Comparison of ENCODE assay signal across 8 cellular contexts in genomic region chr17:74750039-74750326, GRCh38. TPM values are rescaled to one million over a fixed set of nuclear protein-coding genes. Genes with fewer than 3 reads are reported as not detected.
DNase-seq lines count a peak whose midpoint lies in the region; ATAC-seq and FAIRE-seq lines count a peak whose summit lies in the region.

No MANE protein-coding gene starts in this region.

- H3K36me3 ChIP-seq in iPS DF 6.9 (ENCODE audit: control insufficient read depth, insufficient read depth, low read length) (no peaks in the 10 kb centered on the region), small intestine (ENCODE audit: control insufficient read depth in 2 of 2, insufficient read depth in 2 of 2, low read length in 2 of 2) (peaks cover 0 to 1% of the 10 kb centered on the region in 2 donors), aorta (ENCODE audit: control insufficient read depth in 1 of 2, insufficient read depth in 2 of 2, low read length in 1 of 2) (no peaks in the 10 kb centered on the region)

- CTCF ChIA-PET in activated CD8-positive, alpha-beta T cell treated with anti-CD3 and anti-CD28 coated beads, Interleukin-2, amount 10 ng/mL, durations not matched to agents 7 days and 5 days (lab: Charles Lee) = interaction anchor here (1.0 to 4.8 kb wide), 15 partner anchors 10 to 212 kb away, joined by 3 to 42 read pairs (median 8); partner anchors contain the start of gene RAB37

- no peaks in the 10 kb centered on the region for H3K27me3 Mint-ChIP-seq in activated CD8-positive, alpha-beta T cell treated with anti-CD3 and anti-CD28 coated beads, Interleukin-2, amount 10 ng/mL, durations not matched to agents 7 days and 5 days (ENCODE audit: low read depth)

- FAIRE-seq in small intestine (lab: Jason Lieb, UNC) = no peak

- no peaks in the 10 kb centered on the region for H3K9me3 ChIP-seq in iPS DF 6.9 (ENCODE audit: control insufficient read depth, insufficient read depth, low read length)
- H3K9me3 ChIP-seq in small intestine (ENCODE audit: control insufficient read depth, low read depth) = no peaks in the 10 kb centered on the region
- H3K9me3 ChIP-seq in aorta (ENCODE audit: control insufficient read depth, low read length) = no peaks in the 10 kb centered on the region

- H3K4me3 Mint-ChIP-seq in activated CD8-positive, alpha-beta T cell treated with anti-CD3 and anti-CD28 coated beads, Interleukin-2, amount 10 ng/mL, durations not matched to agents 7 days and 5 days = peak overlapping the region; percentile 99

- intact Hi-C loops in aorta (cut with DNase I) = no loop called here

- no peak for ATAC-seq in activated CD8-positive, alpha-beta T cell treated with anti-CD3 and anti-CD28 coated beads, Interleukin-2, amount 10 ng/mL, durations not matched to agents 7 days and 5 days
- no peak for ATAC-seq in aorta (ENCODE audit: low FRiP score)
- ATAC-seq in HG03378 (IDR thresholded peaks at IDR 0.05; ENCODE audit: unreplicated experiment) = no peak
- no peak for ATAC-seq in GM19455 (IDR thresholded peaks at IDR 0.05; ENCODE audit: unreplicated experiment)
- ATAC-seq in GM19023 (IDR thresholded peaks at IDR 0.05; ENCODE audit: unreplicated experiment) = no peak

- H3K4me3 ChIP-seq in iPS DF 6.9 (ENCODE audit: low read length) = peak overlapping the region; percentile 97; the same call in 1 of the 2 replicates
- peak overlapping the region; percentile 97 to 98 for H3K4me3 ChIP-seq in small intestine (ENCODE audit: low read depth in 1 of 2, low read length in 2 of 2)
- no peak overlapping the region for H3K4me3 ChIP-seq in aorta (ENCODE audit: low read length in 2 of 2)

- WGBS in iPS DF 6.9 (ENCODE audit: insufficient coverage, insufficient read length) = no CpG with 5 or more reads among the region's 6 CpGs
- WGBS in small intestine, 3 donors = 17 to 39% (median 25%) methylated on average over 6 of the region's 6 CpGs
- WGBS in aorta, 2 donors = 81 to 83% methylated on average over 6 of the region's 6 CpGs

- H3K36me3 Mint-ChIP-seq in activated CD8-positive, alpha-beta T cell treated with anti-CD3 and anti-CD28 coated beads, Interleukin-2, amount 10 ng/mL, durations not matched to agents 7 days and 5 days (ENCODE audit: low read depth) = peaks cover 47% of the 10 kb centered on the region

- POLR2A ChIA-PET in activated CD8-positive, alpha-beta T cell treated with anti-CD3 and anti-CD28 coated beads, Interleukin-2, amount 10 ng/mL, durations not matched to agents 7 days and 5 days (lab: Charles Lee) = interaction anchor here (0.8 to 6.9 kb wide), 10 partner anchors 8 to 263 kb away, joined by 3 to 62 read pairs (median 8); partner anchors contain the start of genes FDXR, NAT9 and RAB37

- DNase-seq in HT-29 (ENCODE audit: low spot score) (peak; percentile 67), iPS DF 6.9 (ENCODE audit: low read depth, low spot score) (no peak), small intestine (no peak), aorta (no peak)
- DNase-seq in activated CD8-positive, alpha-beta T cell treated with anti-CD3 and anti-CD28 coated beads, Interleukin-2, amount 10 ng/mL, durations not matched to agents 7 days and 5 days = no peak

- H3K4me1 ChIP-seq in iPS DF 6.9 (ENCODE audit: control insufficient read depth, insufficient read depth, low read length) (peaks cover 12% of the 10 kb centered on the region), small intestine (ENCODE audit: control insufficient read depth in 2 of 2, insufficient read depth in 1 of 2, low read depth in 1 of 2, low read length in 1 of 2) (peaks cover 9 to 12% of the 10 kb centered on the region in 2 donors), aorta (ENCODE audit: control insufficient read depth in 1 of 2, insufficient read depth in 2 of 2, low read length in 2 of 2) (no peaks in the 10 kb centered on the region)

- H3K27ac ChIP-seq in iPS DF 6.9 (ENCODE audit: low read length) (no peak overlapping the region), small intestine (ENCODE audit: low read depth in 1 of 2, low read length in 1 of 2) (peak overlapping the region; percentile 97 to 99), aorta (ENCODE audit: low read depth in 1 of 2, low read length in 2 of 2) (no peak overlapping the region)

- peaks cover 50% of the 10 kb centered on the region for H3K4me1 Mint-ChIP-seq in activated CD8-positive, alpha-beta T cell treated with anti-CD3 and anti-CD28 coated beads, Interleukin-2, amount 10 ng/mL, durations not matched to agents 7 days and 5 days (ENCODE audit: low read depth)

- no peaks in the 10 kb centered on the region for H3K9me3 Mint-ChIP-seq in activated CD8-positive, alpha-beta T cell treated with anti-CD3 and anti-CD28 coated beads, Interleukin-2, amount 10 ng/mL, durations not matched to agents 7 days and 5 days (ENCODE audit: insufficient read depth)

- peak overlapping the region; percentile 90 for H3K27ac Mint-ChIP-seq in activated CD8-positive, alpha-beta T cell treated with anti-CD3 and anti-CD28 coated beads, Interleukin-2, amount 10 ng/mL, durations not matched to agents 7 days and 5 days

- H3K27me3 ChIP-seq in iPS DF 6.9 (ENCODE audit: control insufficient read depth, insufficient read depth, low read length) (no peaks in the 10 kb centered on the region), small intestine (ENCODE audit: control insufficient read depth in 2 of 2, insufficient read depth in 2 of 2, low read length in 2 of 2) (no peaks in the 10 kb centered on the region), aorta (ENCODE audit: control insufficient read depth in 1 of 2, insufficient read depth in 2 of 2, low read length in 1 of 2) (no peaks in the 10 kb centered on the region)

RNA-seq across cellular contexts. Expression of gene NHERF1, which starts 1.6 kb away (rescaled TPM):
- 298 and 304 TPM in 2 replicates for total RNA-seq in HT-29 (2014; rRNA removed; shearing (Covaris generic))
- 100 to 1,000 TPM; 286 to 296 TPM for total RNA-seq in activated CD8-positive, alpha-beta T cell treated with anti-CD3 and anti-CD28 coated beads, Interleukin-2, amount 10 ng/mL, durations not matched to agents 7 days and 5 days
- 100 to 1,000 TPM; 231 to 592 (median 569) TPM for polyA plus RNA-seq in small intestine
- 10 to 100 TPM; 17.6 to 21.1 TPM for total RNA-seq in aorta
- polyA plus RNA-seq in aorta = 10 to 100 TPM; 10.6 to 84.4 TPM

RNA-seq across cellular contexts. Expression of gene RAB37, which starts 12.9 kb away (rescaled TPM):
- 0.55 and 1.0 TPM in 2 replicates for total RNA-seq in HT-29 (2014; rRNA removed; shearing (Covaris generic))
- total RNA-seq in activated CD8-positive, alpha-beta T cell treated with anti-CD3 and anti-CD28 coated beads, Interleukin-2, amount 10 ng/mL, durations not matched to agents 7 days and 5 days = 10 to 100 TPM; 19.1 to 19.6 TPM
- polyA plus RNA-seq in small intestine = 1 to 10 TPM; 1.8 to 4.5 (median 3.8) TPM
- total RNA-seq in aorta = 1 to 10 TPM; 1.4 to 3.4 TPM
- polyA plus RNA-seq in aorta = 1 to 10 TPM; 1.5 to 2.4 TPM

RNA-seq across cellular contexts. Expression of gene NAT9, which starts 26.2 kb away (rescaled TPM):
- 49.5 and 50.4 TPM in 2 replicates for total RNA-seq in HT-29 (2014; rRNA removed; shearing (Covaris generic))
- 10 to 100 TPM; 28.3 to 30.7 TPM for total RNA-seq in activated CD8-positive, alpha-beta T cell treated with anti-CD3 and anti-CD28 coated beads, Interleukin-2, amount 10 ng/mL, durations not matched to agents 7 days and 5 days
- 10 to 100 TPM; 12.4 to 28.3 (median 16.3) TPM for polyA plus RNA-seq in small intestine
- total RNA-seq in aorta = 10 to 100 TPM; 44.5 to 46.3 TPM
- 10 to 100 TPM; 12.1 to 59.9 TPM for polyA plus RNA-seq in aorta

RNA-seq across cellular contexts. Expression of gene CD300LF, which starts 37.3 kb away (rescaled TPM):
- not detected in 2 replicates for total RNA-seq in HT-29 (2014; rRNA removed; shearing (Covaris generic))
- total RNA-seq in activated CD8-positive, alpha-beta T cell treated with anti-CD3 and anti-CD28 coated beads, Interleukin-2, amount 10 ng/mL, durations not matched to agents 7 days and 5 days = not detected
- 1 to 10 TPM; 1.6 to 5.7 (median 2.3) TPM for polyA plus RNA-seq in small intestine
- total RNA-seq in aorta = 1 to 10 TPM; 1.6 to 2.2 TPM
- polyA plus RNA-seq in aorta = 1 to 10 TPM in 1 of 2 donors, under 1 TPM in 1; 0.61 to 1.5 TPM

Comparison
In these comparisons a context has a peak if more than half of its experiments do, and no peak if none do; other contexts are left out.
1. H3K27ac ChIP-seq: peak in small intestine (2 of 2); none in iPS DF 6.9 (single experiment) and aorta (0 of 2).
2. H3K4me3 ChIP-seq: peak in iPS DF 6.9 (single experiment) and small intestine (2 of 2); none in aorta (0 of 2).
3. RNA of gene NHERF1, which starts 1.6 kb away (total RNA-seq): 298 to 304 TPM in HT-29 and 286 to 296 TPM in activated CD8-positive, alpha-beta T cell treated with anti-CD3 and anti-CD28 coated beads, Interleukin-2, amount 10 ng/mL, durations not matched to agents 7 days and 5 days; 17.6 to 21.1 TPM in aorta; every median in the first group is over 10 times any median in the second.